26 cellular contexts compared by ENCODE assay signal in genomic region chr1:58158465-58159423, GRCh38.
A peak's percentile ranks its signal among the peaks of the same experiment; 100 is the strongest.
DNase-seq lines count a peak whose midpoint lies in the region; ATAC-seq, FAIRE-seq and TF ChIP-seq lines count a peak whose summit lies in the region.
"Had no signal": no experiment of that assay in that cellular context is flagged by ENCODE, and none has a peak within 500 bp of the region (broad histone marks: within the 10 kb centered on the region; RNA-seq: fewer than 3 reads in every experiment).

No MANE protein-coding gene starts in this region.

- H3K9me2 ChIP-seq in Loucy (replicated peaks; ENCODE audit: low read depth, low read length), result no peaks in the 10 kb centered on the region
- no peaks in the 10 kb centered on the region for H3K9me2 ChIP-seq in neural cell (ENCODE audit: insufficient read depth, low read length)

- H3K4me2 ChIP-seq in Loucy (ENCODE audit: low read depth, low read length, poor library complexity, severe bottlenecking) (no peak overlapping the region), K562 (ENCODE audit: insufficient read depth, low read length) (no peak overlapping the region), neural cell (ENCODE audit: low read length) (no peak overlapping the region)

- TF ChIP-seq EP300 in K562 (IDR thresholded peaks at IDR 0.05; ENCODE audit: low read length) (no peak), neural cell (conservative IDR thresholded peaks at IDR 0.05; ENCODE audit: poor library complexity, severe bottlenecking) (no peak)

- POLR2A ChIA-PET in A673 (lab: Charles Lee; ENCODE audit: low non-redundant PET) (interaction anchor here (0.7 kb wide), 1 partner anchor 717 kb away, joined by 3 read pairs; no protein-coding TSS in a partner anchor), K562 (lab: Yijun Ruan, JAX) (no interaction called here)

- DNase-seq in A673 (ENCODE audit: low spot score), result peak; percentile 45
- DNase-seq in K562 (ENCODE audit: extremely low read depth in 1 of 4, low spot score in 3 of 4), result no peak
- DNase-seq in DMS79 treated with DMSO at 0.1 percent for 48 hours (lab: John Stamatoyannopoulos, UW), result no peak
- no peak for DNase-seq in globus pallidus (ENCODE audit: low spot score)
- DNase-seq: 8988T; Calu3; CD8-positive, alpha-beta memory T cell; GDM1; H9; HFFc6; KG1; MV-4-11; NCI-H1105 treated with DMSO at 0.1 percent for 48 hours; NCI-H1694; NCI-H2081; NCI-H2171; NCI-H345; NCI-H524; NCI-H774 had no signal

- no TSS peak for BruUV-seq in A673 (replicated peaks; lab: Mats Ljungman, UMichigan)
- BruUV-seq in K562 (replicated peaks; lab: Mats Ljungman, UMichigan), result no TSS peak

- H3K4me3 ChIP-seq in A673 (ENCODE audit: low read depth, low read length, poor library complexity, severe bottlenecking) (no peak overlapping the region), Loucy (ENCODE audit: low read length, poor library complexity, severe bottlenecking) (no peak overlapping the region), K562 (no peak overlapping the region), neural cell (ENCODE audit: low read length) (no peak overlapping the region)
- H3K4me3 ChIP-seq: SJSA1 had no signal

- WGBS in K562 (ENCODE audit: insufficient coverage, low coverage, missing lambda C conversion rate), result 0% methylated on average over 11 of the region's 11 CpGs

- no peaks in the 10 kb centered on the region for H3K9me1 ChIP-seq in K562 (ENCODE audit: control insufficient read depth, insufficient read depth, low read length)

- CTCF ChIA-PET in A673 (lab: Charles Lee) (interaction anchor here (0.6 kb wide), 1 partner anchor 62 kb away, joined by 4 read pairs; no protein-coding TSS in a partner anchor), K562 (lab: Yijun Ruan, JAX; ENCODE audit: low intra/inter-chr PET ratio) (no interaction called here)

- H2AFZ ChIP-seq in Loucy (ENCODE audit: low read length) (no peak overlapping the region), K562 (ENCODE audit: low read depth, low read length) (no peak overlapping the region), neural cell (ENCODE audit: low read depth, low read length) (no peak overlapping the region)

- H3K4me1 ChIP-seq in A673 (ENCODE audit: insufficient read depth, low read length, poor library complexity, severe bottlenecking) (peaks cover 31% of the 10 kb centered on the region), Loucy (ENCODE audit: insufficient read depth, low read length, poor library complexity, severe bottlenecking) (peaks cover 80% of the 10 kb centered on the region), K562 (replicated peaks in 1 of 2; ENCODE audit: control insufficient read depth in 2 of 2, insufficient read depth in 2 of 2, low read length in 2 of 2) (no peaks in the 10 kb centered on the region)
- H3K4me1 ChIP-seq: SJSA1 had no signal

- TF ChIP-seq RAD21 in K562 (CRISPR knock-in tag; conservative IDR thresholded peaks at IDR 0.05 in 1 of 2, IDR thresholded peaks at IDR 0.05 in 1 of 2), result no peak
- TF ChIP-seq RAD21 in neural cell (conservative IDR thresholded peaks at IDR 0.05), result no peak

- no peak for TF ChIP-seq POLR2A in K562 (conservative IDR thresholded peaks at IDR 0.05)

- TF ChIP-seq CTCF in A673 (conservative IDR thresholded peaks at IDR 0.05; ENCODE audit: low read depth, low read length) (no peak), Loucy (conservative IDR thresholded peaks at IDR 0.05; ENCODE audit: low read length) (peak; percentile 57), K562 (IDR thresholded peaks at IDR 0.05 in 2 of 3, conservative IDR thresholded peaks at IDR 0.05 in 1 of 3; ENCODE audit: insufficient read depth in 2 of 3, low read depth in 1 of 3, low read length in 3 of 3) (no peak), neural cell (IDR thresholded peaks at IDR 0.05; ENCODE audit: poor library complexity, severe bottlenecking) (peak; percentile 14)

- H4K20me1 ChIP-seq in Loucy (ENCODE audit: insufficient read depth, low read length, poor library complexity, severe bottlenecking), result no peaks in the 10 kb centered on the region
- no peaks in the 10 kb centered on the region for H4K20me1 ChIP-seq in K562 (replicated peaks; ENCODE audit: control insufficient read depth, insufficient read depth, low read length)
- H4K20me1 ChIP-seq in neural cell (ENCODE audit: insufficient read depth), result no peaks in the 10 kb centered on the region

- H3K79me2 ChIP-seq in Loucy (ENCODE audit: insufficient read depth, low read length) (no peaks in the 10 kb centered on the region), K562 (ENCODE audit: control insufficient read depth, insufficient read depth, low read length) (no peaks in the 10 kb centered on the region), neural cell (replicated peaks; ENCODE audit: insufficient read depth, low read length) (no peaks in the 10 kb centered on the region)

- H3K9me3 ChIP-seq in A673 (ENCODE audit: low read depth, low read length, poor library complexity, severe bottlenecking), result no peaks in the 10 kb centered on the region
- H3K9me3 ChIP-seq in Loucy (ENCODE audit: insufficient read depth, low read depth, low read length), result no peaks in the 10 kb centered on the region
- H3K9me3 ChIP-seq in K562 (replicated peaks; ENCODE audit: control insufficient read depth, insufficient read depth, low read depth, low read length), result no peaks in the 10 kb centered on the region
- no peaks in the 10 kb centered on the region for H3K9me3 ChIP-seq in neural cell (ENCODE audit: low read length)
- H3K9me3 ChIP-seq: SJSA1 had no signal

- H3K27ac ChIP-seq in A673 (ENCODE audit: low read depth, low read length, poor library complexity, severe bottlenecking) (peak overlapping the region; percentile 19), K562 (ENCODE audit: extremely low read depth, low read depth, low read length) (no peak overlapping the region), neural cell (ENCODE audit: low read length) (peak overlapping the region; percentile 11)
- H3K27ac ChIP-seq: C4-2B, SJSA1 had no signal

- in situ Hi-C loops in K562 (cut with MboI), result no loop called here

- H3K9ac ChIP-seq in Loucy (ENCODE audit: low read depth, low read length, poor library complexity, severe bottlenecking) (peak overlapping the region; percentile 51), K562 (ENCODE audit: insufficient read depth in 1 of 2, low read depth in 2 of 2, low read length in 2 of 2) (no peak overlapping the region), neural cell (ENCODE audit: low read length) (peak overlapping the region; percentile 11)

- intact Hi-C loops in A673 (cut with micrococcal nuclease; ENCODE audit: unreplicated experiment), result loop anchor here (5.0 kb wide), 1 partner anchor 736 kb away; the partner anchor contains the start of gene DAB1
- intact Hi-C loops in K562 (cut with micrococcal nuclease), result loop anchor here (5.0 kb wide), 1 partner anchor 389 kb away; the partner anchor contains the start of gene OMA1

- H3F3A ChIP-seq in Loucy (ENCODE audit: low read depth) (no peaks in the 10 kb centered on the region), neural cell (ENCODE audit: insufficient read depth, low read length, poor library complexity, severe bottlenecking) (no peaks in the 10 kb centered on the region)

- no peak for ATAC-seq in K562
- ATAC-seq in GM18858 (IDR thresholded peaks at IDR 0.05; ENCODE audit: unreplicated experiment), result no peak
- ATAC-seq: Right ventricle myocardium inferior had no signal

- no peaks in the 10 kb centered on the region for H3K36me3 ChIP-seq in A673 (ENCODE audit: insufficient read depth, low read length, poor library complexity, severe bottlenecking)
- H3K36me3 ChIP-seq in Loucy (ENCODE audit: insufficient read depth, low read length), result no peaks in the 10 kb centered on the region
- H3K36me3 ChIP-seq in K562 (ENCODE audit: control insufficient read depth, insufficient read depth, low read length), result no peaks in the 10 kb centered on the region
- H3K36me3 ChIP-seq in neural cell (ENCODE audit: insufficient read depth, low read length), result no peaks in the 10 kb centered on the region
- H3K36me3 ChIP-seq: SJSA1 had no signal

- no peak for FAIRE-seq in K562 (lab: Jason Lieb, UNC)
- FAIRE-seq: GM19239 had no signal

- H3K27me3 ChIP-seq in A673 (replicated peaks; ENCODE audit: insufficient read depth, low read depth, low read length, poor library complexity), result no peaks in the 10 kb centered on the region
- H3K27me3 ChIP-seq in Loucy (ENCODE audit: insufficient read depth, low read length, poor library complexity, severe bottlenecking), result no peaks in the 10 kb centered on the region
- H3K27me3 ChIP-seq in K562 (ENCODE audit: control insufficient read depth in 2 of 2, insufficient read depth in 2 of 2, low read length in 2 of 2), result no peaks in the 10 kb centered on the region
- H3K27me3 ChIP-seq in neural cell (ENCODE audit: insufficient read depth, low read depth, low read length), result no peaks in the 10 kb centered on the region
- H3K27me3 ChIP-seq: SJSA1 had no signal

TF ChIP-seq in K562, 482 proteins besides CTCF, POLR2A, EP300 and RAD21 (continues in another document):
- TF ChIP-seq RBM25 (IDR thresholded peaks at IDR 0.05; ENCODE audit: low read depth, low read length, severe bottlenecking), result peak; percentile 37

TF ChIP-seq in neural cell, 6 proteins besides CTCF, POLR2A, EP300 and RAD21 (continues in another document):
- no peak for TF ChIP-seq POLR2AphosphoS5 (IDR thresholded peaks at IDR 0.05)
- no peak for TF ChIP-seq MXI1 (conservative IDR thresholded peaks at IDR 0.05; ENCODE audit: poor library complexity, severe bottlenecking)
- TF ChIP-seq EZH2 (IDR thresholded peaks at IDR 0.05; ENCODE audit: borderline replicate concordance, insufficient read depth, low read length, poor library complexity, severe bottlenecking), result no peak
- TF ChIP-seq SMC3 (conservative IDR thresholded peaks at IDR 0.05; ENCODE audit: poor library complexity), result no peak
- no peak for TF ChIP-seq TAF1 (IDR thresholded peaks at IDR 0.05; ENCODE audit: low read depth)

Comparison
In these comparisons a context has a peak if more than half of its experiments do, and no peak if none do; other contexts are left out.
1. CTCF ChIP-seq: peak in Loucy (single experiment) and neural cell (single experiment); none in A673 (single experiment) and K562 (0 of 3).
2. H3K9ac ChIP-seq: peak in Loucy (single experiment) and neural cell (single experiment); none in K562 (0 of 2).